ENCODE assay signal across 1 cellular context in genomic region chr3:169953462-169954141, GRCh38.
TF ChIP-seq lines count a peak whose summit lies in the region.

No MANE protein-coding gene starts in this region.

TF ChIP-seq in GM12878, 131 proteins besides CTCF, POLR2A, EP300 and RAD21:
- peak; percentile 24; the same call in 1 of the 2 replicates for TF ChIP-seq BMI1 (IDR thresholded peaks at IDR 0.05; ENCODE audit: borderline replicate concordance)
- no peak for TF ChIP-seq HCFC1 (IDR thresholded peaks at IDR 0.05; ENCODE audit: low read length)
- TF ChIP-seq, protein P1, sequence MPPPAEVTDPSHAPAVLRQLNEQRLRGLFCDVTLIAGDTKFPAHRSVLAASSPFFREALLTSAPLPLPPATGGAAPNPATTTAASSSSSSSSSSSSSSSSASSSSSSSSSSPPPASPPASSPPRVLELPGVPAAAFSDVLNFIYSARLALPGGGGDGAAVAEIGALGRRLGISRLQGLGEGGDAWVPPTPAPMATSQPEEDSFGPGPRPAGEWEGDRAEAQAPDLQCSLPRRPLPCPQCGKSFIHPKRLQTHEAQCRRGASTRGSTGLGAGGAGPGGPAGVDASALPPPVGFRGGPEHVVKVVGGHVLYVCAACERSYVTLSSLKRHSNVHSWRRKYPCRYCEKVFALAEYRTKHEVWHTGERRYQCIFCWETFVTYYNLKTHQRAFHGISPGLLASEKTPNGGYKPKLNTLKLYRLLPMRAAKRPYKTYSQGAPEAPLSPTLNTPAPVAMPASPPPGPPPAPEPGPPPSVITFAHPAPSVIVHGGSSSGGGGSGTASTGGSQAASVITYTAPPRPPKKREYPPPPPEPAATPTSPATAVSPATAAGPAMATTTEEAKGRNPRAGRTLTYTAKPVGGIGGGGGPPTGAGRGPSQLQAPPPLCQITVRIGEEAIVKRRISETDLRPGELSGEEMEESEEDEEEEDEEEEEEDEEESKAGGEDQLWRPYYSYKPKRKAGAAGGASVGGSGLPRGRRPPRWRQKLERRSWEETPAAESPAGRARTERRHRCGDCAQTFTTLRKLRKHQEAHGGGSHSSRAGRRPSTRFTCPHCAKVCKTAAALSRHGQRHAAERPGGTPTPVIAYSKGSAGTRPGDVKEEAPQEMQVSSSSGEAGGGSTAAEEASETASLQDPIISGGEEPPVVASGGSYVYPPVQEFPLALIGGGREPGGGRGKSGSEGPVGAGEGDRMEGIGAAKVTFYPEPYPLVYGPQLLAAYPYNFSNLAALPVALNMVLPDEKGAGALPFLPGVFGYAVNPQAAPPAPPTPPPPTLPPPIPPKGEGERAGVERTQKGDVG (CRISPR knock-in tag; IDR thresholded peaks at IDR 0.05), result 0 out of 2 replicates have a peak, but pooled peaks have one; percentile 42
- no peak for TF ChIP-seq FOXM1 (IDR thresholded peaks at IDR 0.05; ENCODE audit: low read depth, low read length)
- TF ChIP-seq CEBPB (IDR thresholded peaks at IDR 0.05; ENCODE audit: borderline replicate concordance in 1 of 2, low read depth in 2 of 2, low read length in 2 of 2), result peak in 1 of 2 experiments; percentile 13; a peak in 1 of 4 replicates
- no peak for TF ChIP-seq CHD1 (IDR thresholded peaks at IDR 0.05; ENCODE audit: low read depth, low read length)
